Comparison of ENCODE assay signal across 8 cellular contexts in the genomic region with DNA sequence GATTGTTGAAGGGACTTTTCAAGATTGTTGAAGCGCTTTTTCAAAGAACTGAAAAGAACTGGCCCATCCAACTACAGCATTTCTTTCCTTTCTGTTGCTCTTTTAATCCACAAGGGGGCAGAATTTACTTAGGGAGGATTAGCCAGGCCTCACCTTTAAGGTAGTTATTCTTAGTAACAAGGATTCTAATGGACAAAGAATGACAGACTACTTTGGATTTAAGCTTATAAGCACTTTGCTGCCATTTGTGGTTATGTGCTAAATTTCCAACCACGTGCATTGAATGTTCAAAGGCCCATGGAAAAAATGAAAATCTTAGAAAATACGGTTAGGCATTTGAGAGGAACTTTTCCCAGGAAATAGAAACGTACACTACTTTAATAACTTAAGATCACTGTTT. TPM values are rescaled to one million over a fixed set of nuclear protein-coding genes. Genes with fewer than 3 reads are reported as not detected.
DNase-seq lines count a peak whose midpoint lies in the region; ATAC-seq and TF ChIP-seq lines count a peak whose summit lies in the region.

No MANE protein-coding gene starts in this region.

- peak; percentile 96 for TF ChIP-seq CTCF in foreskin keratinocyte (conservative IDR thresholded peaks at IDR 0.05)
- peak; percentile 61 to 81 (median 77) for TF ChIP-seq CTCF in ovary (IDR thresholded peaks at IDR 0.05)

- no peak overlapping the region for H3K4me3 ChIP-seq in ovary

- WGBS in ovary, 3 donors, result 52 to 63% (median 62%) methylated on average over 4 of the region's 4 CpGs

- H3K27ac ChIP-seq in foreskin keratinocyte, result no peak overlapping the region
- H3K27ac ChIP-seq in ovary, result no peak overlapping the region

- TF ChIP-seq EP300 in ovary (IDR thresholded peaks at IDR 0.05), result no peak

- H3K9me3 Mint-ChIP-seq in activated CD4-positive, alpha-beta T cell treated with anti-CD3 and anti-CD28 coated beads for 36 hours (ENCODE audit: low read depth), result no peaks in the 10 kb centered on the region

- no peak for TF ChIP-seq POLR2A in ovary (IDR thresholded peaks at IDR 0.05)

- no peaks in the 10 kb centered on the region for H3K36me3 Mint-ChIP-seq in activated CD4-positive, alpha-beta T cell treated with anti-CD3 and anti-CD28 coated beads for 36 hours (ENCODE audit: low read depth)

- H3K36me3 ChIP-seq in ovary, result no peaks in the 10 kb centered on the region

- H3K27me3 ChIP-seq in foreskin keratinocyte (no peaks in the 10 kb centered on the region), ovary (no peaks in the 10 kb centered on the region)

- no peaks in the 10 kb centered on the region for H3K4me1 Mint-ChIP-seq in activated CD4-positive, alpha-beta T cell treated with anti-CD3 and anti-CD28 coated beads for 36 hours

- no peak overlapping the region for H3K4me3 Mint-ChIP-seq in activated CD4-positive, alpha-beta T cell treated with anti-CD3 and anti-CD28 coated beads for 36 hours

- CTCF ChIA-PET in activated CD4-positive, alpha-beta T cell treated with anti-CD3 and anti-CD28 coated beads for 36 hours (lab: Charles Lee), result interaction anchor here (0.5 to 7.8 kb wide), 23 partner anchors 9 to 367 kb away, joined by 3 to 141 read pairs (median 6); no protein-coding TSS in a partner anchor

- H3K4me1 ChIP-seq in foreskin keratinocyte (no peaks in the 10 kb centered on the region), ovary (ENCODE audit: insufficient read depth) (peaks cover 2% of the 10 kb centered on the region)

- intact Hi-C loops in activated CD4-positive, alpha-beta T cell treated with anti-CD3 and anti-CD28 coated beads for 36 hours (cut with DNase I, micrococcal nuclease), result loop anchor here (1.0 to 5.0 kb wide), 4 partner anchors 136 to 367 kb away; no protein-coding TSS in a partner anchor
- intact Hi-C loops in ovary (cut with DNase I), result loop anchor here in 2 of 4 donors (2.0 to 10.0 kb wide), 3 partner anchors 63 to 136 kb away; no protein-coding TSS in a partner anchor

- no peak overlapping the region for H3K27ac Mint-ChIP-seq in activated CD4-positive, alpha-beta T cell treated with anti-CD3 and anti-CD28 coated beads for 36 hours

- DNase-seq in activated CD4-positive, alpha-beta T cell treated with anti-CD3 and anti-CD28 coated beads for 36 hours, result no peak
- DNase-seq in activated CD4-positive, alpha-beta T cell treated with anti-CD3 and anti-CD28 coated beads for 1 hour, result no peak
- DNase-seq in NCI-H1105 treated with DMSO at 0.1 percent for 48 hours (lab: John Stamatoyannopoulos, UW), result peak; percentile 85
- peak; percentile 76 for DNase-seq in SW480 (ENCODE audit: low spot score)
- DNase-seq in foreskin keratinocyte, result peak; percentile 32 to 62
- DNase-seq in ovary, result no peak
- no peak for DNase-seq in stimulated activated CD4-positive, alpha-beta T cell treated with anti-CD3 and anti-CD28 coated beads, Interleukin-15, amount 100 ng/mL, for 24 hours

- peak; percentile 68 for ATAC-seq in activated CD4-positive, alpha-beta T cell treated with anti-CD3 and anti-CD28 coated beads for 36 hours
- ATAC-seq in foreskin keratinocyte, result peak; percentile 68
- no peak for ATAC-seq in HG02840 (IDR thresholded peaks at IDR 0.05; ENCODE audit: low FRiP score, unreplicated experiment)

- H3K9me3 ChIP-seq in ovary, result no peaks in the 10 kb centered on the region

- POLR2A ChIA-PET in activated CD4-positive, alpha-beta T cell treated with anti-CD3 and anti-CD28 coated beads for 36 hours (lab: Charles Lee), result no interaction called here

- no peaks in the 10 kb centered on the region for H3K27me3 Mint-ChIP-seq in activated CD4-positive, alpha-beta T cell treated with anti-CD3 and anti-CD28 coated beads for 36 hours

RNA-seq across cellular contexts. Expression of a gene that starts 49.5 kb away (rescaled TPM):
- total RNA-seq in activated CD4-positive, alpha-beta T cell treated with anti-CD3 and anti-CD28 coated beads for 36 hours, result 1,000 to 10,000 TPM; 2,604 to 3,375 TPM
- total RNA-seq in foreskin keratinocyte, result 2,207 and 2,862 TPM in 2 replicates
- polyA plus RNA-seq in foreskin keratinocyte, result 1,287 and 1,866 TPM in 2 replicates
- 100 to 1,000 TPM; 383 to 888 (median 747) TPM for total RNA-seq in ovary
- polyA plus RNA-seq in ovary, result 1,000 to 10,000 TPM in 1 of 2 donors, 100 to 1,000 TPM in 1; 289 to 1,795 TPM

Comparison
In these comparisons a context has a peak if more than half of its experiments do, and no peak if none do; other contexts are left out.
1. DNase-seq: peak in NCI-H1105 treated with DMSO at 0.1 percent for 48 hours (single experiment), SW480 (single experiment) and foreskin keratinocyte (2 of 2); none in activated CD4-positive, alpha-beta T cell treated with anti-CD3 and anti-CD28 coated beads for 36 hours (single experiment), activated CD4-positive, alpha-beta T cell treated with anti-CD3 and anti-CD28 coated beads for 1 hour (single experiment), ovary (0 of 5) and stimulated activated CD4-positive, alpha-beta T cell treated with anti-CD3 and anti-CD28 coated beads, Interleukin-15, amount 100 ng/mL, for 24 hours (single experiment).